13 cellular contexts compared by ENCODE assay signal in the genomic region with DNA sequence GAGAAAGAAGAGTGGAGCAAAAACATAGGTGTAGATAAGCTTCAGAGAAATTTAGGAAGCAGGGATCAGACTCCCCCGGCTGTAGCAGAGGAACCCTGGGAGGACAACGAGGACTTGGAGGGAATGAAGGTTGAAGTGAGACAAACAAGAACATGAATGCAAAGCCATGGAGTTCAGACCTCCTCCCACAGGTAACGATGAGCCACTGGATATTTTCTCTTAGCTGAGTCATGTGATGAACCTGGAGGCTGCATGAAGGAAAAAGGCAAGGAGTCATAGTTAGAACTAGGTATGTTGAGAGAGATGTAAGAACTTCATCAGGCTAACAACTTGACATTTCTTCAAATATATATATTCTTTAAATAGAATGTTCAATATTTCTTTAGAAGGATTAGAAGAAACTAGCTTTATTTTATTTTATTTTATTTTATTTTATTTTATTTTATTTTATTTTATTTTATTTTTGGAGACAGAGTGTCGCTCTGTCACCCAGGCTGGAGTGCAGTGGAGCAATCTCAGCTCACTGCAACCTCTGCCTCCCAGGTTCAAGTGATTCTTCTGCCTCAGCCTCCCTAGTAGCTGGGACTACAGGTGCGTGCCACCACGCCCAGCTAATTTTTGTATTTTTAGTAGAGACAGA. TPM values are rescaled to one million over a fixed set of nuclear protein-coding genes. Genes with fewer than 3 reads are reported as not detected.
A peak's percentile ranks its signal among the peaks of the same experiment; 100 is the strongest.
DNase-seq lines count a peak whose midpoint lies in the region; ATAC-seq and TF ChIP-seq lines count a peak whose summit lies in the region.
"Not testable (repeated sequence)": the region's sequence is repeated elsewhere in the genome, so short reads cannot be mapped to it uniquely, and the experiment has no call there.
"Had no signal": no experiment of that assay in that cellular context is flagged by ENCODE, and none has a peak within 500 bp of the region (broad histone marks: within the 10 kb centered on the region; RNA-seq: fewer than 3 reads in every experiment).

No MANE protein-coding gene starts in this region.

- TF ChIP-seq CTCF in IMR-90 (conservative IDR thresholded peaks at IDR 0.05; ENCODE audit: low read depth, low read length) = not testable (repeated sequence)

- not testable (repeated sequence) for H3K27ac ChIP-seq in IMR-90 (ENCODE audit: insufficient read depth, low read length)

- intact Hi-C loops in IMR-90 (cut with micrococcal nuclease) = not testable (repeated sequence)

- not testable (repeated sequence) for H2AK9ac ChIP-seq in IMR-90 (replicated peaks; ENCODE audit: low read depth, low read length, poor library complexity)

- not testable (repeated sequence) for H3K9me3 ChIP-seq in IMR-90 (ENCODE audit: control insufficient read depth, insufficient read depth, low read length); skeletal muscle satellite cell (replicated peaks; ENCODE audit: low read length)

- H2BK120ac ChIP-seq in IMR-90 (ENCODE audit: low read depth, low read length) = not testable (repeated sequence)

- not testable (repeated sequence) for H2BK20ac ChIP-seq in IMR-90 (ENCODE audit: low read depth, low read length)

- not testable (repeated sequence) for H3K9me3 Mint-ChIP-seq in activated CD4-positive, alpha-beta T cell treated with anti-CD3 and anti-CD28 coated beads, Interleukin-2, amount 10 ng/mL, durations not matched to agents 7 days and 5 days; activated naive CD8-positive, alpha-beta T cell treated with anti-CD3 and anti-CD28 coated beads, Interleukin-2, amount 50 U/mL, for 24 hours

- not testable (repeated sequence) for ATAC-seq in IMR-90 (ENCODE audit: low read depth); activated naive CD8-positive, alpha-beta T cell treated with anti-CD3 and anti-CD28 coated beads, Interleukin-2, amount 50 U/mL, for 24 hours

- not testable (repeated sequence) for H3K4me1 ChIP-seq in IMR-90 (ENCODE audit: control insufficient read depth, insufficient read depth, low read length)
- peaks cover 34% of the 10 kb centered on the region for H3K4me1 ChIP-seq in skeletal muscle satellite cell (ENCODE audit: control insufficient read depth, insufficient read depth, low read length)

- H3K36me3 ChIP-seq in IMR-90 (ENCODE audit: control insufficient read depth, insufficient read depth, low read length); skeletal muscle satellite cell (ENCODE audit: insufficient read depth, low read length): not testable (repeated sequence)

- TF ChIP-seq POLR2A in IMR-90 (IDR thresholded peaks at IDR 0.05; ENCODE audit: low read depth, low read length) = not testable (repeated sequence)

- not testable (repeated sequence) for H3K36me3 Mint-ChIP-seq in activated CD4-positive, alpha-beta T cell treated with anti-CD3 and anti-CD28 coated beads, Interleukin-2, amount 10 ng/mL, durations not matched to agents 7 days and 5 days (ENCODE audit: low read depth); activated naive CD8-positive, alpha-beta T cell treated with anti-CD3 and anti-CD28 coated beads, Interleukin-2, amount 50 U/mL, for 24 hours (ENCODE audit: low read depth)

- H3K9ac ChIP-seq in IMR-90 (ENCODE audit: low read depth, low read length) = not testable (repeated sequence)
- peak overlapping the region; percentile 64 for H3K9ac ChIP-seq in skeletal muscle satellite cell (ENCODE audit: low read depth, low read length)

- peak overlapping the region; percentile 21; the same call in 1 of the 2 replicates for H3K14ac ChIP-seq in IMR-90 (replicated peaks; ENCODE audit: low read depth, low read length)

- H3K4me1 Mint-ChIP-seq in activated CD4-positive, alpha-beta T cell treated with anti-CD3 and anti-CD28 coated beads, Interleukin-2, amount 10 ng/mL, durations not matched to agents 7 days and 5 days = peaks cover 50% of the 10 kb centered on the region
- peaks cover 68% of the 10 kb centered on the region for H3K4me1 Mint-ChIP-seq in activated naive CD8-positive, alpha-beta T cell treated with anti-CD3 and anti-CD28 coated beads, Interleukin-2, amount 50 U/mL, for 24 hours

- H3K18ac ChIP-seq in IMR-90 (ENCODE audit: low read depth, low read length) = not testable (repeated sequence)

- BruUV-seq in IMR-90 (replicated peaks; lab: Mats Ljungman, UMichigan) = not testable (repeated sequence)

- H3K79me1 ChIP-seq in IMR-90 (ENCODE audit: low read depth in 1 of 2, low read length in 2 of 2) = not testable (repeated sequence)

- H3K27ac Mint-ChIP-seq in activated CD4-positive, alpha-beta T cell treated with anti-CD3 and anti-CD28 coated beads, Interleukin-2, amount 10 ng/mL, durations not matched to agents 7 days and 5 days = peak overlapping the region; percentile 2
- H3K27ac Mint-ChIP-seq in activated naive CD8-positive, alpha-beta T cell treated with anti-CD3 and anti-CD28 coated beads, Interleukin-2, amount 50 U/mL, for 24 hours = peak overlapping the region; percentile 83

- not testable (repeated sequence) for H3K4me3 Mint-ChIP-seq in activated CD4-positive, alpha-beta T cell treated with anti-CD3 and anti-CD28 coated beads, Interleukin-2, amount 10 ng/mL, durations not matched to agents 7 days and 5 days
- peak overlapping the region; percentile 71 for H3K4me3 Mint-ChIP-seq in activated naive CD8-positive, alpha-beta T cell treated with anti-CD3 and anti-CD28 coated beads, Interleukin-2, amount 50 U/mL, for 24 hours

- not testable (repeated sequence) for H4K5ac ChIP-seq in IMR-90 (ENCODE audit: low read depth, low read length)

- not testable (repeated sequence) for H3K4ac ChIP-seq in IMR-90 (ENCODE audit: low read depth, low read length)

- not testable (repeated sequence) for H4K20me1 ChIP-seq in IMR-90 (ENCODE audit: insufficient read depth, low read length)

- not testable (repeated sequence) for H2AK5ac ChIP-seq in IMR-90 (ENCODE audit: low read depth, low read length)

- not testable (repeated sequence) for H3K56ac ChIP-seq in IMR-90 (ENCODE audit: extremely low read depth, insufficient read depth, low read length)

- dilution Hi-C loops in IMR-90 (cut with HindIII; ENCODE audit: low sequenced_read_pairs, unreplicated experiment) = not testable (repeated sequence)

- WGBS in IMR-90 (ENCODE audit: extremely low coverage in 2 of 2, insufficient read length in 1 of 2), 2 experiments = no CpG with 5 or more reads among the region's 6 CpGs

- H3K9me1 ChIP-seq in IMR-90 (ENCODE audit: insufficient read depth, low read length) = not testable (repeated sequence)

- not testable (repeated sequence) for H4K91ac ChIP-seq in IMR-90 (ENCODE audit: insufficient read depth, low read depth, low read length)

- not testable (repeated sequence) for TF ChIP-seq RAD21 in IMR-90 (IDR thresholded peaks at IDR 0.05; ENCODE audit: low read length)

- H3K27me3 ChIP-seq in IMR-90 (ENCODE audit: control insufficient read depth, insufficient read depth, low read length); skeletal muscle satellite cell (ENCODE audit: control insufficient read depth, insufficient read depth, low read length): not testable (repeated sequence)

- peak; percentile 9 for DNase-seq in Caki2 (ENCODE audit: low read depth)
- not testable (repeated sequence) for DNase-seq in IMR-90; activated CD4-positive, alpha-beta T cell treated with anti-CD3 and anti-CD28 coated beads, Interleukin-2, amount 10 ng/mL, durations not matched to agents 7 days and 5 days; activated naive CD8-positive, alpha-beta T cell treated with anti-CD3 and anti-CD28 coated beads, Interleukin-2, amount 50 U/mL, for 24 hours
- peak; percentile 47 for DNase-seq in OCI-M1 (lab: John Stamatoyannopoulos, UW)
- peak; percentile 15 for DNase-seq in glomerular visceral epithelial cell (ENCODE audit: extremely low spot score)

- in situ Hi-C loops in Caki2 (cut with HindIII; ENCODE audit: low pct_unique_long_range_greater_than_20kb, low sequenced_read_pairs); IMR-90 (cut with MboI; ENCODE audit: low sequenced_read_pairs): not testable (repeated sequence)

- CTCF ChIA-PET in IMR-90 (lab: Yijun Ruan, JAX) = not testable (repeated sequence)
- CTCF ChIA-PET in activated CD4-positive, alpha-beta T cell treated with anti-CD3 and anti-CD28 coated beads, Interleukin-2, amount 10 ng/mL, durations not matched to agents 7 days and 5 days (lab: Charles Lee) = interaction anchor here (1.2 kb wide), 2 partner anchors 10 to 54 kb away, joined by 3 to 4 read pairs; no protein-coding TSS in a partner anchor

- POLR2A ChIA-PET in IMR-90 (lab: Charles Lee; ENCODE audit: unreplicated experiment) = not testable (repeated sequence)
- POLR2A ChIA-PET in activated CD4-positive, alpha-beta T cell treated with anti-CD3 and anti-CD28 coated beads, Interleukin-2, amount 10 ng/mL, durations not matched to agents 7 days and 5 days (lab: Charles Lee) = interaction anchor here (0.6 kb wide), 1 partner anchor 1092 kb away, joined by 3 read pairs; no protein-coding TSS in a partner anchor

- not testable (repeated sequence) for H3K27me3 Mint-ChIP-seq in activated CD4-positive, alpha-beta T cell treated with anti-CD3 and anti-CD28 coated beads, Interleukin-2, amount 10 ng/mL, durations not matched to agents 7 days and 5 days; activated naive CD8-positive, alpha-beta T cell treated with anti-CD3 and anti-CD28 coated beads, Interleukin-2, amount 50 U/mL, for 24 hours

- H4K8ac ChIP-seq in IMR-90 (ENCODE audit: low read depth in 2 of 2, low read length in 2 of 2) = not testable (repeated sequence)

- H3K4me3 ChIP-seq in IMR-90 (ENCODE audit: insufficient read depth, low read depth, low read length); skeletal muscle satellite cell (ENCODE audit: low read length): not testable (repeated sequence)

- H2AFZ ChIP-seq in IMR-90 (replicated peaks; ENCODE audit: low read length, poor library complexity) = not testable (repeated sequence)

- H2BK5ac ChIP-seq in IMR-90 (ENCODE audit: low read depth, low read length, poor library complexity, severe bottlenecking) = not testable (repeated sequence)

- H2BK15ac ChIP-seq in IMR-90 (ENCODE audit: low read depth, low read length) = not testable (repeated sequence)

- not testable (repeated sequence) for H3K4me2 ChIP-seq in IMR-90 (ENCODE audit: low read depth, low read length); skeletal muscle satellite cell (ENCODE audit: low read length)

- H3K23ac ChIP-seq in IMR-90 (ENCODE audit: low read depth, low read length) = peak overlapping the region; percentile 7; the same call in 1 of the 2 replicates

RNA-seq across cellular contexts. Expression of a gene that starts 57.7 kb away (rescaled TPM):
- total RNA-seq in Caki2 (2014; rRNA removed; shearing (Covaris generic); ENCODE audit: low replicate concordance) = not detected in 2 replicates
- not detected in 2 replicates for total RNA-seq in IMR-90 (2012; rRNA removed)
- polyA plus RNA-seq in IMR-90 (2012; rRNA removed) = not detected in 2 replicates
- not detected in 2 replicates for polyA plus RNA-seq in IMR-90 (2012; cell fraction: cytosol; rRNA removed)
- not detected in 2 replicates for polyA plus RNA-seq in IMR-90 (2012; cell fraction: nucleus; rRNA removed; ENCODE audit: low replicate concordance)
- 10 to 100 TPM; 14.2 to 14.8 TPM for total RNA-seq in activated CD4-positive, alpha-beta T cell treated with anti-CD3 and anti-CD28 coated beads, Interleukin-2, amount 10 ng/mL, durations not matched to agents 7 days and 5 days
- total RNA-seq in skeletal muscle satellite cell (2012; rRNA removed) = not detected in 2 replicates
- total RNA-seq: Caco-2, cardiac muscle cell, dermis blood vessel endothelial cell, endothelial cell of umbilical vein, PC-9 had no signal
- polyA plus RNA-seq: endothelial cell of umbilical vein, neural cell had no signal

Comparison
In these comparisons a context has a peak if more than half of its experiments do, and no peak if none do; other contexts are left out.
1. RNA of a gene that starts 57.7 kb away (total RNA-seq): 14.2 to 14.8 TPM in activated CD4-positive, alpha-beta T cell treated with anti-CD3 and anti-CD28 coated beads, Interleukin-2, amount 10 ng/mL, durations not matched to agents 7 days and 5 days; not detected in Caki2 and not detected in IMR-90; every median in the first group is over 10 times any median in the second.